Comparison of ENCODE assay signal across 26 cellular contexts in genomic region chr3:20769430-20769829, GRCh38.
DNase-seq lines count a peak whose midpoint lies in the region; ATAC-seq and TF ChIP-seq lines count a peak whose summit lies in the region.
"Had no signal": no experiment of that assay in that cellular context is flagged by ENCODE, and none has a peak within 500 bp of the region (broad histone marks: within the 10 kb centered on the region; RNA-seq: fewer than 3 reads in every experiment).

No MANE protein-coding gene starts in this region.

- H4K20me1 ChIP-seq in OCI-LY7 (ENCODE audit: insufficient read depth, low read length), result no peaks in the 10 kb centered on the region
- H4K20me1 ChIP-seq: BLaER1 had no signal

- H3K27ac ChIP-seq in OCI-LY7 (ENCODE audit: low read depth, low read length, poor library complexity, severe bottlenecking) (no peak overlapping the region), brain microvascular endothelial cell (no peak overlapping the region)
- H3K27ac ChIP-seq in effector memory CD4-positive, alpha-beta T cell (ENCODE audit: insufficient read depth, low read length, poor library complexity, severe bottlenecking), result no peak overlapping the region
- H3K27ac ChIP-seq: BLaER1 had no signal

- H3K36me3 Mint-ChIP-seq in activated T-cell treated with anti-CD3 and anti-CD28 coated beads, Interleukin-2, amount 50 U/mL, for 4 hours (ENCODE audit: insufficient read depth), result no peaks in the 10 kb centered on the region
- H3K36me3 Mint-ChIP-seq: CD14-positive monocyte; CD4-positive, CD25-positive, alpha-beta regulatory T cell; CD8-positive, alpha-beta memory T cell had no signal

- H3K27me3 ChIP-seq in brain microvascular endothelial cell (replicated peaks), result no peaks in the 10 kb centered on the region
- no peaks in the 10 kb centered on the region for H3K27me3 ChIP-seq in effector memory CD4-positive, alpha-beta T cell (replicated peaks; ENCODE audit: control insufficient read depth, insufficient read depth, low read length, poor library complexity, severe bottlenecking)
- H3K27me3 ChIP-seq: BE2C, BLaER1 had no signal

- ATAC-seq in activated T-cell treated with anti-CD3 and anti-CD28 coated beads, Interleukin-2, amount 50 U/mL, for 4 hours, result no peak
- ATAC-seq in HG03354 (IDR thresholded peaks at IDR 0.05; ENCODE audit: poor library complexity, severe bottlenecking, unreplicated experiment) (no peak), GM18520 (IDR thresholded peaks at IDR 0.05; ENCODE audit: unreplicated experiment) (no peak)
- ATAC-seq: GM12878 had no signal

- no peak overlapping the region for H3K4me3 Mint-ChIP-seq in activated T-cell treated with anti-CD3 and anti-CD28 coated beads, Interleukin-2, amount 50 U/mL, for 4 hours
- H3K4me3 Mint-ChIP-seq: CD14-positive monocyte; CD4-positive, alpha-beta memory T cell; CD4-positive, CD25-positive, alpha-beta regulatory T cell; CD8-positive, alpha-beta memory T cell had no signal

- H3K9me3 ChIP-seq in OCI-LY7 (ENCODE audit: low read length), result no peaks in the 10 kb centered on the region
- no peaks in the 10 kb centered on the region for H3K9me3 ChIP-seq in effector memory CD4-positive, alpha-beta T cell (ENCODE audit: control insufficient read depth, low read length)
- H3K9me3 ChIP-seq: BE2C, BLaER1 had no signal

- H3K4me2 ChIP-seq in OCI-LY7 (ENCODE audit: low read length), result no peak overlapping the region
- H3K4me2 ChIP-seq: BLaER1 had no signal

- POLR2A ChIA-PET in OCI-LY7 (lab: Charles Lee), result no interaction called here

- no peaks in the 10 kb centered on the region for H3K27me3 Mint-ChIP-seq in activated T-cell treated with anti-CD3 and anti-CD28 coated beads, Interleukin-2, amount 50 U/mL, for 4 hours (ENCODE audit: low read depth)
- H3K27me3 Mint-ChIP-seq: CD4-positive, alpha-beta memory T cell; CD4-positive, CD25-positive, alpha-beta regulatory T cell; CD8-positive, alpha-beta memory T cell had no signal

- no peaks in the 10 kb centered on the region for H3K4me1 Mint-ChIP-seq in activated T-cell treated with anti-CD3 and anti-CD28 coated beads, Interleukin-2, amount 50 U/mL, for 4 hours (ENCODE audit: low read depth)
- H3K4me1 Mint-ChIP-seq: CD14-positive monocyte; CD4-positive, alpha-beta memory T cell; CD4-positive, CD25-positive, alpha-beta regulatory T cell; CD8-positive, alpha-beta memory T cell had no signal

- peaks cover 17% of the 10 kb centered on the region for H3K9me3 Mint-ChIP-seq in activated T-cell treated with anti-CD3 and anti-CD28 coated beads, Interleukin-2, amount 50 U/mL, for 4 hours

- no peaks in the 10 kb centered on the region for H3K4me1 ChIP-seq in OCI-LY7 (ENCODE audit: insufficient read depth, low read length, poor library complexity, severe bottlenecking)
- no peaks in the 10 kb centered on the region for H3K4me1 ChIP-seq in effector memory CD4-positive, alpha-beta T cell (ENCODE audit: control insufficient read depth, insufficient read depth, low read length, poor library complexity, severe bottlenecking)
- H3K4me1 ChIP-seq: BE2C, BLaER1 had no signal

- CTCF ChIA-PET in OCI-LY7 (lab: Charles Lee; ENCODE audit: unreplicated experiment), result no interaction called here

- no peaks in the 10 kb centered on the region for H3K79me2 ChIP-seq in OCI-LY7 (ENCODE audit: insufficient read depth, low read depth, low read length)

- DNase-seq in NCI-H226 (peak; percentile 10), OCI-LY7 (ENCODE audit: low spot score) (no peak), SK-N-DZ (ENCODE audit: low spot score) (peak; percentile 50), brain microvascular endothelial cell (peak; percentile 6)
- DNase-seq in activated T-cell treated with anti-CD3 and anti-CD28 coated beads, Interleukin-2, amount 50 U/mL, for 4 hours, result no peak
- DNase-seq in effector memory CD4-positive, alpha-beta T cell, result no peak
- DNase-seq: 8988T; ACHN; BE2C; C1 segment of cervical spinal cord; CD4-positive, alpha-beta memory T cell; CD4-positive, CD25-positive, alpha-beta regulatory T cell; CD8-positive, alpha-beta memory T cell; COR-L47; DMS 273 treated with DMSO at 0.1 percent for 48 hours; DMS153; DMS53; DMS79; DND-41; EL; GDM1 had no signal

- H2AFZ ChIP-seq in OCI-LY7 (ENCODE audit: low read length), result peak overlapping the region; percentile 62; the same call in 1 of the 2 replicates

- no peaks in the 10 kb centered on the region for H3K36me3 ChIP-seq in OCI-LY7 (ENCODE audit: insufficient read depth, low read length)
- H3K36me3 ChIP-seq in brain microvascular endothelial cell (replicated peaks), result no peaks in the 10 kb centered on the region
- H3K36me3 ChIP-seq in effector memory CD4-positive, alpha-beta T cell (ENCODE audit: control insufficient read depth, insufficient read depth, low read length), result no peaks in the 10 kb centered on the region
- H3K36me3 ChIP-seq: BE2C, BLaER1 had no signal

- no TSS peak for BruUV-seq in OCI-LY7 (replicated peaks; lab: Mats Ljungman, UMichigan)

- TF ChIP-seq CTCF in OCI-LY7 (conservative IDR thresholded peaks at IDR 0.05; ENCODE audit: low read length), result no peak
- TF ChIP-seq CTCF in brain microvascular endothelial cell (IDR thresholded peaks at IDR 0.05; ENCODE audit: low read depth, low read length, missing control alignments), result no peak

- intact Hi-C loops in OCI-LY7 (cut with micrococcal nuclease; ENCODE audit: unreplicated experiment), result no loop called here

- in situ Hi-C loops in brain microvascular endothelial cell (cut with HindIII; ENCODE audit: low pct_ligation_motif_present, low sequenced_read_pairs), result no loop called here

- no peak overlapping the region for H3K4me3 ChIP-seq in OCI-LY7 (ENCODE audit: low read depth, low read length, poor library complexity, severe bottlenecking)
- no peak overlapping the region for H3K4me3 ChIP-seq in brain microvascular endothelial cell (ENCODE audit: low read depth, low read length)
- no peak overlapping the region for H3K4me3 ChIP-seq in effector memory CD4-positive, alpha-beta T cell (ENCODE audit: insufficient read depth, low read depth, low read length, poor library complexity, severe bottlenecking)
- H3K4me3 ChIP-seq: BLaER1, GM12878 had no signal

- no peaks in the 10 kb centered on the region for H3K9me2 ChIP-seq in OCI-LY7 (ENCODE audit: insufficient read depth, low read length)

Comparison
In these comparisons a context has a peak if more than half of its experiments do, and no peak if none do; other contexts are left out.
1. DNase-seq: peak in NCI-H226 (single experiment), SK-N-DZ (single experiment) and brain microvascular endothelial cell (single experiment); none in OCI-LY7 (single experiment), activated T-cell treated with anti-CD3 and anti-CD28 coated beads, Interleukin-2, amount 50 U/mL, for 4 hours (single experiment) and effector memory CD4-positive, alpha-beta T cell (0 of 3).